ENCODE assay signal across 15 cellular contexts in the genomic region with DNA sequence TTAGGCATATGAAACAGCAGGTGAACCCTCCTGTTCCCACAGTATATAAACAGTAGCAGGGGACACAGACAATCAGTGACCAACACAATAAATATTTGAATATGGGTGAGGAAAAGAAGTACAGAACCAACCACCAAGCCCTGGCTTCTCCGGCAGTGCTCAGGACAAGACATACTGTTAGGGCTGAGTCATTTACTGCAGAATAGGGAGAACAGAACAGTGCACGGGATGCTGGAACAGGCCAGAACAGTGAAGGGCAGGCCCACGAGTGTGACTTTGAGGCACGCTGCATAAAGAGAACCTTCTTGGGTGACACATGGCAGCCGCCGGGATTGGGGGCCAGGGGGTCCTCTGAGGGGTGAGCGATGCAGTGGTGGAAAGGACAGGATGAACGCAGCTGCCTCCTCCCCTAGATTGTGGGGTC.
DNase-seq lines count a peak whose midpoint lies in the region; ATAC-seq, FAIRE-seq and TF ChIP-seq lines count a peak whose summit lies in the region.
"Had no signal": no experiment of that assay in that cellular context is flagged by ENCODE, and none has a peak within 500 bp of the region (broad histone marks: within the 10 kb centered on the region; RNA-seq: fewer than 3 reads in every experiment).

No MANE protein-coding gene starts in this region.

- peak overlapping the region; percentile 12 for H3K4me2 ChIP-seq in osteoblast (ENCODE audit: insufficient read depth, low read length)

- H3K27ac ChIP-seq in esophagus (ENCODE audit: low read depth in 2 of 2, low read length in 1 of 2) (peak overlapping the region; percentile 29 to 38), osteoblast (ENCODE audit: low read depth, low read length) (peak overlapping the region; percentile 3)

- peaks cover 24% of the 10 kb centered on the region for H4K20me1 ChIP-seq in osteoblast (ENCODE audit: insufficient read depth, low read length)

- no peak overlapping the region for H2AFZ ChIP-seq in osteoblast (ENCODE audit: low read length)

- TF ChIP-seq CTCF in osteoblast (IDR thresholded peaks at IDR 0.05; ENCODE audit: extremely low read depth, low read depth, low read length): no peak

- ATAC-seq in HG03095 (IDR thresholded peaks at IDR 0.05; ENCODE audit: unreplicated experiment): no peak
- ATAC-seq in GM21447 (IDR thresholded peaks at IDR 0.05; ENCODE audit: unreplicated experiment): no peak

- peak; percentile 65 for FAIRE-seq in RCC 7860 (lab: Jason Lieb, UNC)
- FAIRE-seq: colon, GM19239, urothelium cell line had no signal

- H3K79me2 ChIP-seq in osteoblast (ENCODE audit: insufficient read depth, low read length): peaks cover 36% of the 10 kb centered on the region

- H3K4me1 ChIP-seq in esophagus (ENCODE audit: control insufficient read depth in 2 of 2, insufficient read depth in 2 of 2, low read length in 1 of 2) (peaks cover 15 to 31% of the 10 kb centered on the region in 2 donors), osteoblast (ENCODE audit: insufficient read depth, low read length) (peaks cover 57% of the 10 kb centered on the region)

- H3K36me3 ChIP-seq in esophagus (ENCODE audit: control insufficient read depth in 2 of 2, insufficient read depth in 2 of 2, low read length in 1 of 2) (peaks cover 0 to 4% of the 10 kb centered on the region in 2 donors), osteoblast (ENCODE audit: insufficient read depth, low read length) (peaks cover 5% of the 10 kb centered on the region)

- H3K9me3 ChIP-seq in esophagus (ENCODE audit: control insufficient read depth in 2 of 2, insufficient read depth in 1 of 2, low read depth in 1 of 2, low read length in 1 of 2) (no peaks in the 10 kb centered on the region), osteoblast (ENCODE audit: low read depth, low read length) (no peaks in the 10 kb centered on the region)

- H3K4me3 ChIP-seq in esophagus (ENCODE audit: low read depth in 1 of 2, low read length in 2 of 2): no peak overlapping the region
- no peak overlapping the region for H3K4me3 ChIP-seq in osteoblast (ENCODE audit: insufficient read depth, low read length)

- WGBS in esophagus, 2 donors: 54 to 70% methylated on average over 8 of the region's 8 CpGs

- peak; percentile 49 for DNase-seq in Daoy (ENCODE audit: low read depth)
- peak; percentile 59 for DNase-seq in RCC 7860 (ENCODE audit: low spot score)
- DNase-seq in osteoblast (ENCODE audit: insufficient read length, low spot score, missing footprints): peak; percentile 96
- DNase-seq in NK-92 treated with Interleukin-12 subunit alpha and Interleukin-12 subunit beta, amount 100 ng/mL, for 24 hours (lab: John Stamatoyannopoulos, UW): no peak
- DNase-seq in NCI-H1694 treated with DMSO at 0.1 percent for 48 hours (lab: John Stamatoyannopoulos, UW): no peak
- DNase-seq: activated CD4-positive, alpha-beta T cell treated with anti-CD3 and anti-CD28 coated beads, Interleukin-2, amount 10 ng/mL, durations not matched to agents 7 days and 5 days; hypothalamus; MM.1S; NCI-H510A treated with DMSO at 0.1 percent for 48 hours had no signal

- H3K27me3 ChIP-seq in esophagus (ENCODE audit: control insufficient read depth in 1 of 2, insufficient read depth in 2 of 2, low read length in 2 of 2) (no peaks in the 10 kb centered on the region), osteoblast (ENCODE audit: insufficient read depth, low read length) (no peaks in the 10 kb centered on the region)

Comparison
In these comparisons a context has a peak if more than half of its experiments do, and no peak if none do; other contexts are left out.
1. DNase-seq: peak in Daoy (single experiment), RCC 7860 (single experiment) and osteoblast (single experiment); none in NK-92 treated with Interleukin-12 subunit alpha and Interleukin-12 subunit beta, amount 100 ng/mL, for 24 hours (single experiment) and NCI-H1694 treated with DMSO at 0.1 percent for 48 hours (single experiment).